12 cellular contexts compared by ENCODE assay signal in the genomic region with DNA sequence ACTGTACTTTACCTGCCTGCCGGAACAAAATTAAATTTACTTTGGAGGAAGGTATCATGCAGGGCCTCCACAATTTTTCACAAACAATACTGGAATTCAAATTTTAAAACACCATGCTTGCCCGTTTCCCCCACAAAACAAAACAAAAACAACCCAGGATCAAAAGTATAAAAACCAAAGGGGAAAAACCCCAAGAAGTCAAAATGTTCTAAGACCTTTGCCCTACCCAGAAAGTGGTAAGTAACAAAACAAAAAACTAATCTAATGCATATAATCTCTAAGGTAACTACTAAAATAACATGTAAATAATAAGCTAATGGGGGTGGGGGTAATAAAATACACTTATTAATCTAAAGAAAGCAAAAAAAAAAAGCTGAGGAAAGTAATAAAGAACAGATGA.
DNase-seq lines count a peak whose midpoint lies in the region; ATAC-seq, FAIRE-seq and TF ChIP-seq lines count a peak whose summit lies in the region.
"Had no signal": no experiment of that assay in that cellular context is flagged by ENCODE, and none has a peak within 500 bp of the region (broad histone marks: within the 10 kb centered on the region; RNA-seq: fewer than 3 reads in every experiment).

No MANE protein-coding gene starts in this region.

- H3K27ac Mint-ChIP-seq in Caco-2 (ENCODE audit: unreplicated experiment) (peak overlapping the region; percentile 56), H9 (peak overlapping the region; percentile 54 to 92 (median 59); a peak in 6 of 7 replicates), natural killer cell (peak overlapping the region; percentile 85 to 90)
- H3K27ac Mint-ChIP-seq in activated T-helper 1 cell treated with anti-CD3 and anti-CD28 coated beads, Interleukin-12 subunit alpha, Interleukin-12 subunit beta, Interleukin-2, Interleukin-4 antibody, amounts not matched to agents 30 ng/mL and 10 ng/mL and 1 ng/mL, durations not matched to agents 14 hours and 24 hours and 36 hours: peak overlapping the region; percentile 79

- no peak overlapping the region for H4K8ac ChIP-seq in H9 (replicated peaks; ENCODE audit: insufficient read length, low read depth, low read length)

- no peaks in the 10 kb centered on the region for H3K23me2 ChIP-seq in H9 (ENCODE audit: insufficient read length, low read depth, low read length, poor library complexity, severe bottlenecking)

- H3K27me3 Mint-ChIP-seq in Caco-2 (ENCODE audit: insufficient read depth, unreplicated experiment) (no peaks in the 10 kb centered on the region), H9 (ENCODE audit: low read depth) (no peaks in the 10 kb centered on the region), natural killer cell (ENCODE audit: low read depth in 2 of 2) (no peaks in the 10 kb centered on the region)
- no peaks in the 10 kb centered on the region for H3K27me3 Mint-ChIP-seq in activated T-helper 1 cell treated with anti-CD3 and anti-CD28 coated beads, Interleukin-12 subunit alpha, Interleukin-12 subunit beta, Interleukin-2, Interleukin-4 antibody, amounts not matched to agents 30 ng/mL and 10 ng/mL and 1 ng/mL, durations not matched to agents 14 hours and 24 hours and 36 hours (ENCODE audit: insufficient read depth)

- H3K4me1 ChIP-seq in Caco-2 (peaks cover 29% of the 10 kb centered on the region), H9 (ENCODE audit: insufficient read depth, low read length) (peaks cover 3% of the 10 kb centered on the region)

- H3K36me3 ChIP-seq in Caco-2 (ENCODE audit: control insufficient read depth, insufficient read depth, low read length): no peaks in the 10 kb centered on the region

- no peaks in the 10 kb centered on the region for H3K27me3 ChIP-seq in Caco-2 (replicated peaks; ENCODE audit: control insufficient read depth, insufficient read depth, low read length)
- H3K27me3 ChIP-seq in H9 (ENCODE audit: insufficient read depth, low read length): no peaks in the 10 kb centered on the region

- no peak overlapping the region for H2AFZ ChIP-seq in H9 (ENCODE audit: low read length)

- DNase-seq in Caco-2: no peak
- DNase-seq in H9: no peak
- no peak for DNase-seq in activated T-helper 1 cell treated with anti-CD3 and anti-CD28 coated beads, Interleukin-12 subunit alpha, Interleukin-12 subunit beta, Interleukin-2, Interleukin-4 antibody, amounts not matched to agents 30 ng/mL and 10 ng/mL and 1 ng/mL, durations not matched to agents 14 hours and 24 hours and 36 hours (ENCODE audit: low spot score)
- no peak for DNase-seq in natural killer cell
- no peak for DNase-seq in HTR-8/SVneo (ENCODE audit: insufficient read length, low spot score)
- DNase-seq: NCI-H187, NCI-H526 treated with DMSO at 0.1 percent for 48 hours had no signal

- no peak overlapping the region for H3T11ph ChIP-seq in H9 (ENCODE audit: low read length)

- H3K79me2 ChIP-seq in H9 (ENCODE audit: insufficient read depth, low read length): peaks cover 8% of the 10 kb centered on the region; the same call in 1 of the 2 replicates

- H3K18ac ChIP-seq in H9 (ENCODE audit: insufficient read length, low read depth, low read length): no peak overlapping the region

- no peak for ATAC-seq in natural killer cell
- no peak for ATAC-seq in HG03378 (IDR thresholded peaks at IDR 0.05; ENCODE audit: unreplicated experiment)
- no peak for ATAC-seq in GM19328 (IDR thresholded peaks at IDR 0.05; ENCODE audit: unreplicated experiment)
- ATAC-seq: sciatic nerve had no signal

- no peak overlapping the region for H4K91ac ChIP-seq in H9 (ENCODE audit: insufficient read length, low read depth, low read length)

- H3K23ac ChIP-seq in H9 (ENCODE audit: insufficient read length, low read depth, low read length): no peak overlapping the region

- no peak overlapping the region for H3K4me2 ChIP-seq in H9 (ENCODE audit: insufficient read depth, insufficient read length, low read length)

- no peak overlapping the region for H3K9ac ChIP-seq in H9 (ENCODE audit: extremely low read depth, insufficient read length, low read length)

- no peak overlapping the region for H4K5ac ChIP-seq in H9 (ENCODE audit: insufficient read length, low read depth, low read length)

- POLR2A ChIA-PET in Caco-2 (lab: Charles Lee): no interaction called here

- H3K56ac ChIP-seq in H9 (ENCODE audit: insufficient read length, low read depth, low read length): no peak overlapping the region

- H3K36me3 Mint-ChIP-seq in Caco-2 (ENCODE audit: insufficient read depth, unreplicated experiment): peaks cover 9% of the 10 kb centered on the region
- peaks cover 3 to 11% (median 4%) of the 10 kb centered on the region in 3 experiments; a peak in 6 of 7 replicates for H3K36me3 Mint-ChIP-seq in H9 (ENCODE audit: insufficient read depth in 1 of 3, low read depth in 3 of 3)
- H3K36me3 Mint-ChIP-seq in activated T-helper 1 cell treated with anti-CD3 and anti-CD28 coated beads, Interleukin-12 subunit alpha, Interleukin-12 subunit beta, Interleukin-2, Interleukin-4 antibody, amounts not matched to agents 30 ng/mL and 10 ng/mL and 1 ng/mL, durations not matched to agents 14 hours and 24 hours and 36 hours (ENCODE audit: low read depth): peaks cover 8% of the 10 kb centered on the region
- no peaks in the 10 kb centered on the region for H3K36me3 Mint-ChIP-seq in natural killer cell

- H3K9me3 ChIP-seq in Caco-2: no peaks in the 10 kb centered on the region
- H3K9me3 ChIP-seq in H9 (ENCODE audit: control insufficient read depth, low read depth, low read length): no peaks in the 10 kb centered on the region

- no peak overlapping the region for H3K4me3 ChIP-seq in Caco-2 (ENCODE audit: low read depth, low read length)
- H3K4me3 ChIP-seq: K562 had no signal

- H3K4me1 Mint-ChIP-seq in Caco-2 (ENCODE audit: low read depth, unreplicated experiment): peaks cover 35% of the 10 kb centered on the region
- H3K4me1 Mint-ChIP-seq in H9: peaks cover 35 to 37% of the 10 kb centered on the region in 2 experiments
- H3K4me1 Mint-ChIP-seq in activated T-helper 1 cell treated with anti-CD3 and anti-CD28 coated beads, Interleukin-12 subunit alpha, Interleukin-12 subunit beta, Interleukin-2, Interleukin-4 antibody, amounts not matched to agents 30 ng/mL and 10 ng/mL and 1 ng/mL, durations not matched to agents 14 hours and 24 hours and 36 hours (ENCODE audit: low read depth): peaks cover 70% of the 10 kb centered on the region
- H3K4me1 Mint-ChIP-seq in natural killer cell: peaks cover 64 to 65% of the 10 kb centered on the region in 2 donors

- no peak overlapping the region for H3K4ac ChIP-seq in H9 (ENCODE audit: low read depth, low read length)

- no peak overlapping the region for H2BK20ac ChIP-seq in H9 (ENCODE audit: low read depth, low read length, poor library complexity, severe bottlenecking)

- peaks cover 8% of the 10 kb centered on the region for H3K79me1 ChIP-seq in H9 (ENCODE audit: insufficient read depth, low read depth, low read length, poor library complexity, severe bottlenecking)

- no peak overlapping the region for H2BK5ac ChIP-seq in H9 (ENCODE audit: insufficient read length, low read length)

- CTCF ChIA-PET in Caco-2 (lab: Charles Lee): no interaction called here

- no peak overlapping the region for H2BK12ac ChIP-seq in H9 (ENCODE audit: insufficient read length, low read depth, low read length)

- H2AK5ac ChIP-seq in H9 (ENCODE audit: insufficient read length, low read length): no peak overlapping the region

- no peak overlapping the region for H3K4me3 Mint-ChIP-seq in Caco-2 (ENCODE audit: unreplicated experiment)
- no peak overlapping the region for H3K4me3 Mint-ChIP-seq in H9
- H3K4me3 Mint-ChIP-seq in activated T-helper 1 cell treated with anti-CD3 and anti-CD28 coated beads, Interleukin-12 subunit alpha, Interleukin-12 subunit beta, Interleukin-2, Interleukin-4 antibody, amounts not matched to agents 30 ng/mL and 10 ng/mL and 1 ng/mL, durations not matched to agents 14 hours and 24 hours and 36 hours: peak overlapping the region; percentile 38
- H3K4me3 Mint-ChIP-seq in natural killer cell: peak overlapping the region; percentile 83

- FAIRE-seq in HTR-8/SVneo (lab: Jason Lieb, UNC): no peak
- FAIRE-seq: K562, TTC549 had no signal

- H3K27ac ChIP-seq in H9 (ENCODE audit: insufficient read length, low read depth, low read length): peak overlapping the region; percentile 39

- BruUV-seq in Caco-2 (replicated peaks; lab: Mats Ljungman, UMichigan): no TSS peak

- no peak overlapping the region for H2BK15ac ChIP-seq in H9 (ENCODE audit: low read depth, low read length)

- TF ChIP-seq CTCF in Caco-2 (IDR thresholded peaks at IDR 0.05; ENCODE audit: insufficient read depth in 1 of 2, low read depth in 1 of 2, low read length in 1 of 2, severe bottlenecking in 1 of 2, unreplicated experiment in 1 of 2) (no peak), H9 (conservative IDR thresholded peaks at IDR 0.05) (no peak), natural killer cell (IDR thresholded peaks at IDR 0.05) (no peak)

- H3K9me3 Mint-ChIP-seq in Caco-2 (ENCODE audit: unreplicated experiment) (no peaks in the 10 kb centered on the region), H9 (no peaks in the 10 kb centered on the region), natural killer cell (no peaks in the 10 kb centered on the region)
- no peaks in the 10 kb centered on the region for H3K9me3 Mint-ChIP-seq in activated T-helper 1 cell treated with anti-CD3 and anti-CD28 coated beads, Interleukin-12 subunit alpha, Interleukin-12 subunit beta, Interleukin-2, Interleukin-4 antibody, amounts not matched to agents 30 ng/mL and 10 ng/mL and 1 ng/mL, durations not matched to agents 14 hours and 24 hours and 36 hours

- WGBS in H9 (ENCODE audit: extremely low coverage, insufficient read length, low lambda C conversion rate): no CpG with 5 or more reads among the region's 2 CpGs

- peak overlapping the region; percentile 57; the same call in 1 of the 2 replicates for H3K14ac ChIP-seq in H9 (ENCODE audit: insufficient read depth, low read length)

- H4K20me1 ChIP-seq in H9 (ENCODE audit: control insufficient read depth, insufficient read depth, insufficient read length): no peaks in the 10 kb centered on the region

- intact Hi-C loops in Caco-2 (cut with micrococcal nuclease; ENCODE audit: unreplicated experiment): no loop called here
- intact Hi-C loops in activated T-helper 1 cell treated with anti-CD3 and anti-CD28 coated beads, Interleukin-12 subunit alpha, Interleukin-12 subunit beta, Interleukin-2, Interleukin-4 antibody, amounts not matched to agents 30 ng/mL and 10 ng/mL and 1 ng/mL, durations not matched to agents 14 hours and 24 hours and 36 hours (cut with micrococcal nuclease): loop anchor here (1.0 to 10.0 kb wide), 6 partner anchors 14 to 570 kb away; a partner anchor contains a TSS
- intact Hi-C loops in natural killer cell (cut with micrococcal nuclease): no loop called here

- no peak overlapping the region for H2BK120ac ChIP-seq in H9 (ENCODE audit: low read depth, low read length, poor library complexity, severe bottlenecking)

Comparison
In these comparisons a context has a peak if more than half of its experiments do, and no peak if none do; other contexts are left out.
1. H3K4me3 Mint-ChIP-seq: peak in activated T-helper 1 cell treated with anti-CD3 and anti-CD28 coated beads, Interleukin-12 subunit alpha, Interleukin-12 subunit beta, Interleukin-2, Interleukin-4 antibody, amounts not matched to agents 30 ng/mL and 10 ng/mL and 1 ng/mL, durations not matched to agents 14 hours and 24 hours and 36 hours (single experiment) and natural killer cell (single experiment); none in Caco-2 (single experiment) and H9 (0 of 2).
2. Peak in every context shown above with its lines, with median percentiles within 50 percentile points of each other: H3K27ac Mint-ChIP-seq.